27 cellular contexts compared by ENCODE assay signal in the genomic region with DNA sequence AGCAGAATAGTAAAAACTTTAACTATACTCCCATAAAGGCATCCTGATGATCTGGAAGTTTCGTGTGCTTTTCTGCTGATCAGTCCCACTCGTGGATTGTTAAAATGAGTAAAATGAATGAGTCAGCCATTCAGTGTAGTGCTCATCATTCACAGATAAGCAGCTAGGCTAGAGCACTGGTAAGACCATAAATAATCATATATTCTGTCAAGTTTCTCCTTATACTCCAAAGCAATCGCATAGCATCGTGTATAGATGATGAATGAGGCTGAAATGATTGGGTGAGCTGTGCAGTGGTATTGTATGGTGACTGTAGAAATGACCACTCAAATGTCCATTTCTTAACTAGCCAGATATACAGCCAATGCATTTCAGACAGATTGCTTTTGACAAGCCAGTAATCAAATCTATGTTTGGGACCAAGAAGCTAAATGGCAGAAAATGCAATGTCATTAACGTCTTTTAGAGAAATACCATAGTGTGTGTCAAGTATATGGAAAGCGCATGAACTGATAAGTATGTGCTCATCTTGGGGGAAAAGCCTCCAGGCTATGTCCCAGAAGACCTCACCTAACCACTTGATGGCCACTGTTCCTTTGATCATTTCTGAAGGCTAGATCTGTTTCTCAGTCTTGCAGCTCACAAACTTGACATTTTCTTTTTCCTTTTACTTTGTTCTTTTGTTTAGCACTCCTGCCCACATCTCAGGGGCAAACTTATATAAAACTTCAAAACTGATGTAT.
"Had no signal": no experiment of that assay in that cellular context is flagged by ENCODE, and none has a peak within 500 bp of the region (broad histone marks: within the 10 kb centered on the region; RNA-seq: fewer than 3 reads in every experiment).

No MANE protein-coding gene starts in this region.

- ATAC-seq: activated naive CD8-positive, alpha-beta T cell treated with anti-CD3 and anti-CD28 coated beads, Interleukin-2, amount 50 U/mL, for 24 hours; body of pancreas; left lung; naive thymus-derived CD8-positive, alpha-beta T cell; stimulated activated naive CD8-positive, alpha-beta T cell treated with anti-CD3 and anti-CD28 coated beads, Interleukin-15, Interleukin-2, amounts not matched to agents 100 U/mL and 50 U/mL, for 24 hours; T-helper 17 cell; upper lobe of right lung had no signal

- H3K9ac ChIP-seq: neural progenitor cell had no signal

- DNase-seq: activated CD4-positive, alpha-beta memory T cell treated with anti-CD3 and anti-CD28 coated beads for 36 hours; activated CD4-positive, alpha-beta T cell treated with anti-CD3 and anti-CD28 coated beads for 48 hours; activated CD4-positive, CD25-positive, alpha-beta regulatory T cell; activated gamma-delta T cell; activated naive CD4-positive, alpha-beta T cell treated with anti-CD3 and anti-CD28 coated beads, Interleukin-2, amount 50 U/mL, for 16 hours; activated naive CD8-positive, alpha-beta T cell treated with anti-CD3 and anti-CD28 coated beads, Interleukin-2, amount 50 U/mL, for 24 hours; anterior cingulate cortex; body of pancreas; caudate nucleus; effector CD4-positive, alpha-beta T cell; foreskin fibroblast; immature natural killer cell; kidney glomerular epithelial cell; left lung; naive thymus-derived CD8-positive, alpha-beta T cell; retina; spleen; stimulated activated CD4-positive, alpha-beta T cell treated with anti-CD3 and anti-CD28 coated beads, Interleukin-4, amount 100 ng/mL, for 1 hour; stimulated activated naive CD8-positive, alpha-beta T cell treated with anti-CD3 and anti-CD28 coated beads, Interleukin-15, Interleukin-2, amounts not matched to agents 100 U/mL and 50 U/mL, for 24 hours; T-helper 17 cell; upper lobe of right lung had no signal

- H3K4me1 Mint-ChIP-seq: activated naive CD8-positive, alpha-beta T cell treated with anti-CD3 and anti-CD28 coated beads, Interleukin-2, amount 50 U/mL, for 24 hours; immature natural killer cell; naive thymus-derived CD8-positive, alpha-beta T cell; T-helper 17 cell had no signal

- H3K4me3 Mint-ChIP-seq: activated CD4-positive, alpha-beta memory T cell treated with anti-CD3 and anti-CD28 coated beads for 36 hours; activated naive CD8-positive, alpha-beta T cell treated with anti-CD3 and anti-CD28 coated beads, Interleukin-2, amount 50 U/mL, for 24 hours; activated T-helper 1 cell treated with anti-CD3 and anti-CD28 coated beads, Interleukin-12 subunit alpha, Interleukin-12 subunit beta, Interleukin-2, Interleukin-4 antibody, amounts not matched to agents 30 ng/mL and 10 ng/mL and 1 ng/mL, durations not matched to agents 14 hours and 24 hours and 36 hours; dendritic cell treated with granulocyte-macrophage colony-stimulating factor and Interleukin-4, amounts not matched to agents 40 ng/mL and 50 ng/mL, for 4 days; immature natural killer cell; mesothelial cell of epicardium; naive thymus-derived CD8-positive, alpha-beta T cell; neural progenitor cell; T-helper 17 cell had no signal

- H3K27me3 Mint-ChIP-seq: activated CD4-positive, alpha-beta memory T cell treated with anti-CD3 and anti-CD28 coated beads for 36 hours; dendritic cell treated with granulocyte-macrophage colony-stimulating factor and Interleukin-4, amounts not matched to agents 40 ng/mL and 50 ng/mL, for 4 days; naive thymus-derived CD8-positive, alpha-beta T cell; T-helper 17 cell had no signal

- H3K27me3 ChIP-seq: body of pancreas, left lung, neural progenitor cell, spleen, upper lobe of right lung had no signal

- H3K27ac Mint-ChIP-seq: activated CD4-positive, alpha-beta memory T cell treated with anti-CD3 and anti-CD28 coated beads for 36 hours; activated naive CD8-positive, alpha-beta T cell treated with anti-CD3 and anti-CD28 coated beads, Interleukin-2, amount 50 U/mL, for 24 hours; activated T-helper 1 cell treated with anti-CD3 and anti-CD28 coated beads, Interleukin-12 subunit alpha, Interleukin-12 subunit beta, Interleukin-2, Interleukin-4 antibody, amounts not matched to agents 30 ng/mL and 10 ng/mL and 1 ng/mL, durations not matched to agents 14 hours and 24 hours and 36 hours; dendritic cell treated with granulocyte-macrophage colony-stimulating factor and Interleukin-4, amounts not matched to agents 40 ng/mL and 50 ng/mL, for 4 days; immature natural killer cell; naive thymus-derived CD8-positive, alpha-beta T cell; neural progenitor cell; T-helper 17 cell had no signal

- H3K9me3 ChIP-seq: body of pancreas, left lung, spleen, upper lobe of right lung had no signal

- H3K4me1 ChIP-seq: left lung, spleen, upper lobe of right lung had no signal

- H3K27ac ChIP-seq: body of pancreas, left lung, neural progenitor cell, spleen, upper lobe of right lung had no signal

- H3K4me3 ChIP-seq: body of pancreas, left lung, lung, neural progenitor cell, spleen, upper lobe of right lung had no signal

- H2AFZ ChIP-seq: neural progenitor cell had no signal

- H3K9me3 Mint-ChIP-seq: activated CD4-positive, alpha-beta memory T cell treated with anti-CD3 and anti-CD28 coated beads for 36 hours; activated naive CD8-positive, alpha-beta T cell treated with anti-CD3 and anti-CD28 coated beads, Interleukin-2, amount 50 U/mL, for 24 hours; activated T-helper 1 cell treated with anti-CD3 and anti-CD28 coated beads, Interleukin-12 subunit alpha, Interleukin-12 subunit beta, Interleukin-2, Interleukin-4 antibody, amounts not matched to agents 30 ng/mL and 10 ng/mL and 1 ng/mL, durations not matched to agents 14 hours and 24 hours and 36 hours; dendritic cell treated with granulocyte-macrophage colony-stimulating factor and Interleukin-4, amounts not matched to agents 40 ng/mL and 50 ng/mL, for 4 days; immature natural killer cell; mesothelial cell of epicardium; naive thymus-derived CD8-positive, alpha-beta T cell; neural progenitor cell had no signal

- FAIRE-seq: endometrium had no signal

- H3K36me3 ChIP-seq: left lung, neural progenitor cell, spleen, upper lobe of right lung had no signal

- H3K36me3 Mint-ChIP-seq: activated CD4-positive, alpha-beta memory T cell treated with anti-CD3 and anti-CD28 coated beads for 36 hours; mesothelial cell of epicardium; naive thymus-derived CD8-positive, alpha-beta T cell; neural progenitor cell had no signal
